Comparison of ENCODE assay signal across 22 cellular contexts in genomic region chr10:47412177-47412730, GRCh38. TPM values are rescaled to one million over a fixed set of nuclear protein-coding genes. Genes with fewer than 3 reads are reported as not detected.
DNase-seq lines count a peak whose midpoint lies in the region; FAIRE-seq and TF ChIP-seq lines count a peak whose summit lies in the region.
"Had no signal": no experiment of that assay in that cellular context is flagged by ENCODE, and none has a peak within 500 bp of the region (broad histone marks: within the 10 kb centered on the region; RNA-seq: fewer than 3 reads in every experiment).

No MANE protein-coding gene starts in this region.

- H3K27me3 Mint-ChIP-seq in Caco-2 (ENCODE audit: insufficient read depth, unreplicated experiment) (no peaks in the 10 kb centered on the region), Calu3 (ENCODE audit: unreplicated experiment) (no peaks in the 10 kb centered on the region)
- H3K27me3 Mint-ChIP-seq: CD4-positive, alpha-beta T cell; IgD-negative memory B cell had no signal

- H3F3A ChIP-seq in PC-9 (ENCODE audit: insufficient read depth, low read depth), result peaks cover 38% of the 10 kb centered on the region

- H3K4me3 Mint-ChIP-seq in Caco-2 (ENCODE audit: unreplicated experiment), result no peak overlapping the region
- no peak overlapping the region for H3K4me3 Mint-ChIP-seq in Calu3 (ENCODE audit: low read depth, unreplicated experiment)
- H3K4me3 Mint-ChIP-seq: CD4-positive, alpha-beta T cell; IgD-negative memory B cell had no signal

- DNase-seq in Caco-2 (no peak), Calu3 (no peak), PC-9 (no peak), posterior vena cava (ENCODE audit: low spot score) (peak; percentile 51), GM12891 (ENCODE audit: insufficient read length, low spot score) (no peak), amniotic stem cell (lab: John Stamatoyannopoulos, UW) (no peak)
- DNase-seq: ACHN; BE2C; C1 segment of cervical spinal cord; CD4-positive, alpha-beta T cell; DMS 273 treated with DMSO at 0.1 percent for 48 hours; DND-41; EL; GOT3; H7; KBM-7 had no signal

- H3K4me2 ChIP-seq in PC-9, result peak overlapping the region; percentile 70

- intact Hi-C loops in Caco-2 (cut with micrococcal nuclease; ENCODE audit: unreplicated experiment), result no loop called here
- intact Hi-C loops in Calu3 (cut with micrococcal nuclease; ENCODE audit: unreplicated experiment), result no loop called here
- intact Hi-C loops in PC-9 (cut with micrococcal nuclease; ENCODE audit: unreplicated experiment), result no loop called here
- intact Hi-C loops in posterior vena cava (cut with DNase I), result no loop called here

- FAIRE-seq in GM12891 (lab: Jason Lieb, UNC), result no peak
- FAIRE-seq: A204.1, GM12878, GM18507, HepG2 had no signal

- POLR2A ChIA-PET in Caco-2 (lab: Charles Lee) (no interaction called here), PC-9 (lab: Charles Lee; ENCODE audit: unreplicated experiment) (interaction anchor here (0.6 to 0.8 kb wide), 2 partner anchors 10 to 46 kb away, joined by 5 to 8 read pairs; no protein-coding TSS in a partner anchor)

- H3K27ac ChIP-seq in PC-9, result peak overlapping the region; percentile 58

- H3K36me3 ChIP-seq in Caco-2 (ENCODE audit: control insufficient read depth, insufficient read depth, low read length) (no peaks in the 10 kb centered on the region), PC-9 (ENCODE audit: low read depth) (no peaks in the 10 kb centered on the region)
- H3K36me3 ChIP-seq: BE2C had no signal

- H3K9me3 ChIP-seq in Caco-2, result no peaks in the 10 kb centered on the region
- H3K9me3 ChIP-seq in PC-9 (ENCODE audit: insufficient read depth, low read depth), result no peaks in the 10 kb centered on the region
- H3K9me3 ChIP-seq: BE2C had no signal

- H3K9me3 Mint-ChIP-seq in Caco-2 (ENCODE audit: unreplicated experiment) (no peaks in the 10 kb centered on the region), Calu3 (ENCODE audit: low read depth, unreplicated experiment) (no peaks in the 10 kb centered on the region)
- H3K9me3 Mint-ChIP-seq: CD4-positive, alpha-beta T cell; IgD-negative memory B cell had no signal

- H3K36me3 Mint-ChIP-seq in Caco-2 (ENCODE audit: insufficient read depth, unreplicated experiment) (no peaks in the 10 kb centered on the region), Calu3 (ENCODE audit: insufficient read depth, unreplicated experiment) (peaks cover 14% of the 10 kb centered on the region)
- H3K36me3 Mint-ChIP-seq: IgD-negative memory B cell had no signal

- H4K20me1 ChIP-seq in PC-9 (ENCODE audit: insufficient read depth), result no peaks in the 10 kb centered on the region

- no peak overlapping the region for H3K4me3 ChIP-seq in Caco-2 (ENCODE audit: low read depth, low read length)
- H3K4me3 ChIP-seq in PC-9, result peak overlapping the region; percentile 15; the same call in 1 of the 2 replicates
- H3K4me3 ChIP-seq: GM12878 had no signal

- H3K27ac Mint-ChIP-seq in Caco-2 (ENCODE audit: unreplicated experiment), result peak overlapping the region; percentile 39
- H3K27ac Mint-ChIP-seq in Calu3 (ENCODE audit: unreplicated experiment), result peak overlapping the region; percentile 60
- H3K27ac Mint-ChIP-seq: CD4-positive, alpha-beta T cell; IgD-negative memory B cell had no signal

- BruUV-seq in Caco-2 (replicated peaks; lab: Mats Ljungman, UMichigan) (no TSS peak), Calu3 (replicated peaks; lab: Mats Ljungman, UMichigan) (no TSS peak), PC-9 (replicated peaks; lab: Mats Ljungman, UMichigan) (no TSS peak)

- peaks cover 17% of the 10 kb centered on the region for H3K79me2 ChIP-seq in PC-9 (ENCODE audit: low read depth)

- peaks cover 13% of the 10 kb centered on the region for H3K4me1 Mint-ChIP-seq in Caco-2 (ENCODE audit: low read depth, unreplicated experiment)
- H3K4me1 Mint-ChIP-seq in Calu3 (ENCODE audit: low read depth, unreplicated experiment), result peaks cover 27% of the 10 kb centered on the region

- H3K27me3 ChIP-seq in Caco-2 (replicated peaks; ENCODE audit: control insufficient read depth, insufficient read depth, low read length), result no peaks in the 10 kb centered on the region
- no peaks in the 10 kb centered on the region for H3K27me3 ChIP-seq in PC-9 (ENCODE audit: insufficient read depth, low read depth)
- H3K27me3 ChIP-seq: BE2C had no signal

- CTCF ChIA-PET in Caco-2 (lab: Charles Lee), result interaction anchor here (0.8 kb wide), 1 partner anchor 16 kb away, joined by 3 read pairs; no protein-coding TSS in a partner anchor
- CTCF ChIA-PET in Calu3 (lab: Charles Lee), result no interaction called here
- CTCF ChIA-PET in PC-9 (lab: Charles Lee), result no interaction called here

- no peak for TF ChIP-seq POLR2A in GM12891 (IDR thresholded peaks at IDR 0.05; ENCODE audit: low read depth, low read length)

- H3K4me1 ChIP-seq in Caco-2 (peaks cover 24% of the 10 kb centered on the region), PC-9 (replicated peaks; ENCODE audit: insufficient read depth) (peaks cover 68% of the 10 kb centered on the region)
- H3K4me1 ChIP-seq: BE2C had no signal

- no peaks in the 10 kb centered on the region for H3K9me2 ChIP-seq in PC-9 (ENCODE audit: insufficient read depth)

- no peak for TF ChIP-seq CTCF in Caco-2 (IDR thresholded peaks at IDR 0.05; ENCODE audit: insufficient read depth in 1 of 2, low read depth in 1 of 2, low read length in 1 of 2, severe bottlenecking in 1 of 2, unreplicated experiment in 1 of 2)
- TF ChIP-seq CTCF in Calu3 (IDR thresholded peaks at IDR 0.05; ENCODE audit: unreplicated experiment), result no peak
- TF ChIP-seq CTCF in PC-9 (conservative IDR thresholded peaks at IDR 0.05), result no peak

- no peak overlapping the region for H2AFZ ChIP-seq in PC-9

TF ChIP-seq in GM12891, 5 proteins besides CTCF, POLR2A, EP300 and RAD21:
- TF ChIP-seq POU2F2 (IDR thresholded peaks at IDR 0.05; ENCODE audit: low read depth, low read length), result no peak

RNA-seq across cellular contexts. Expression of gene ZNF488, which starts 28.2 kb away (rescaled TPM):
- total RNA-seq in Caco-2 (2022) (5.6 and 8.7 TPM in 2 replicates), Calu3 (2022) (2.1 and 2.2 TPM in 2 replicates), PC-9 (2021) (11.4 and 18.1 TPM in 2 replicates), posterior vena cava (not detected)
- not detected for polyA plus RNA-seq in GM12891 (2012; ENCODE audit: low read depth, missing spikeins)
- total RNA-seq: CD4-positive, alpha-beta T cell; G401; GM12878 had no signal
- polyA plus RNA-seq: GM12878, IgD-negative memory B cell had no signal
